In the genomic region with DNA sequence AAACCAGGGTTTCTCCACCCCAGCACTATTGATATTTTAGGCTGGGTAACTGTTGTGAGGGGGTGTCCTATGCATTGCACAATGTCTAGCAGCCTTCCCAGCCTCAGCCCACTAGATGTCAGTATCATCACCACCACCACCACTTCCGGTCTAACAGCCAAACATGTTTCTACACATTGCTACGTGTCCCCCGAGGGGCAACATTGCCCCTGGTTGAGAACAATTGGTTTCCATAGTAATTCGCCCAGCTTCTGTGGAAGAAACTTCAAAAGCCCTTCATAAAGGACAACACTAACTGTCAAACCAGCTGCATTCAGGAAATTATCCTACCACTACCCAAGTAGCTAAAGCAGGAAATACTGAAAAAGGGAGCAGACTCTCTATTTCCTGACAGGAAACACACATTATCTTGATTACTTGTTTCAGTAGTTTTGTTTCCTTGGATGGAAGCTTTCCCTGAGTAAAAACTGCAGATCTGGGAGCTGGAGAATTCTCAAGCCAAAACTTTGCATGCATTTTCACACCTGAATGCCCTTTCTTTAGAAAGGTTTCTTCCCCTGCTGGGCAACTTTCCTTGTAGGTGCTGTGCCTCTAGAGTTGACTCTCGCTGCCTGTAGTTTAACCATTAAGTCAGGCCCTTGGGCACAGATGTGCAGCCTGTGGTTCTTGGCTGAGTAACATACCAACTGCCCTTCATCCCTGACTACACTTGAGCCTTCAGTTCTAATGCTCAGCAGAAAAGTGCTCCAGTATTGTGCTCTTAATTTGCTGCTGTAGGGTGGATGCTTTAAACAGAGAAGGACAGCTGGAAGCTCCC, we compare ENCODE assay signal across 8 cellular contexts.
DNase-seq lines count a peak whose midpoint lies in the region; ATAC-seq, FAIRE-seq and TF ChIP-seq lines count a peak whose summit lies in the region.

No MANE protein-coding gene starts in this region.

- peak; percentile 46 for FAIRE-seq in D721Med (lab: Jason Lieb, UNC)

- peak; percentile 80 for TF ChIP-seq CTCF in D721Med (IDR thresholded peaks at IDR 0.05; ENCODE audit: insufficient read depth, missing control alignments)

- peak overlapping the region; percentile 75 for H3K4me3 Mint-ChIP-seq in activated naive CD8-positive, alpha-beta T cell

- peak overlapping the region; percentile 86 for H3K27ac Mint-ChIP-seq in activated naive CD8-positive, alpha-beta T cell

- DNase-seq in D721Med (ENCODE audit: insufficient read length, low spot score): no peak
- peak; percentile 37 for DNase-seq in iris pigment epithelial cell (ENCODE audit: low read depth)
- peak; percentile 44 for DNase-seq in stimulated activated CD4-positive, alpha-beta T cell treated with anti-CD3 and anti-CD28 coated beads, Interleukin-4, amount 100 ng/mL, for 1 hour
- no peak for DNase-seq in NCI-H2029 treated with DMSO at 0.1 percent for 48 hours (lab: John Stamatoyannopoulos, UW)

- H3K36me3 Mint-ChIP-seq in activated naive CD8-positive, alpha-beta T cell: no peaks in the 10 kb centered on the region

- ATAC-seq in GM19467 (IDR thresholded peaks at IDR 0.05; ENCODE audit: unreplicated experiment) (peak; percentile 99), HG03558 (IDR thresholded peaks at IDR 0.05; ENCODE audit: extremely low read depth, unreplicated experiment) (peak; percentile 96), SK-N-SH treated with all-trans-retinoic acid at 6 μM for 48 hours (peak; percentile 81)

- H3K4me1 Mint-ChIP-seq in activated naive CD8-positive, alpha-beta T cell (ENCODE audit: low read depth): peaks cover 12% of the 10 kb centered on the region

- H3K27me3 Mint-ChIP-seq in activated naive CD8-positive, alpha-beta T cell: no peaks in the 10 kb centered on the region

- H3K9me3 Mint-ChIP-seq in activated naive CD8-positive, alpha-beta T cell (ENCODE audit: low read depth): no peaks in the 10 kb centered on the region

TF ChIP-seq in SK-N-SH treated with all-trans-retinoic acid at 6 μM for 48 hours, 23 proteins besides CTCF, POLR2A, EP300 and RAD21:
- TF ChIP-seq, protein P1, sequence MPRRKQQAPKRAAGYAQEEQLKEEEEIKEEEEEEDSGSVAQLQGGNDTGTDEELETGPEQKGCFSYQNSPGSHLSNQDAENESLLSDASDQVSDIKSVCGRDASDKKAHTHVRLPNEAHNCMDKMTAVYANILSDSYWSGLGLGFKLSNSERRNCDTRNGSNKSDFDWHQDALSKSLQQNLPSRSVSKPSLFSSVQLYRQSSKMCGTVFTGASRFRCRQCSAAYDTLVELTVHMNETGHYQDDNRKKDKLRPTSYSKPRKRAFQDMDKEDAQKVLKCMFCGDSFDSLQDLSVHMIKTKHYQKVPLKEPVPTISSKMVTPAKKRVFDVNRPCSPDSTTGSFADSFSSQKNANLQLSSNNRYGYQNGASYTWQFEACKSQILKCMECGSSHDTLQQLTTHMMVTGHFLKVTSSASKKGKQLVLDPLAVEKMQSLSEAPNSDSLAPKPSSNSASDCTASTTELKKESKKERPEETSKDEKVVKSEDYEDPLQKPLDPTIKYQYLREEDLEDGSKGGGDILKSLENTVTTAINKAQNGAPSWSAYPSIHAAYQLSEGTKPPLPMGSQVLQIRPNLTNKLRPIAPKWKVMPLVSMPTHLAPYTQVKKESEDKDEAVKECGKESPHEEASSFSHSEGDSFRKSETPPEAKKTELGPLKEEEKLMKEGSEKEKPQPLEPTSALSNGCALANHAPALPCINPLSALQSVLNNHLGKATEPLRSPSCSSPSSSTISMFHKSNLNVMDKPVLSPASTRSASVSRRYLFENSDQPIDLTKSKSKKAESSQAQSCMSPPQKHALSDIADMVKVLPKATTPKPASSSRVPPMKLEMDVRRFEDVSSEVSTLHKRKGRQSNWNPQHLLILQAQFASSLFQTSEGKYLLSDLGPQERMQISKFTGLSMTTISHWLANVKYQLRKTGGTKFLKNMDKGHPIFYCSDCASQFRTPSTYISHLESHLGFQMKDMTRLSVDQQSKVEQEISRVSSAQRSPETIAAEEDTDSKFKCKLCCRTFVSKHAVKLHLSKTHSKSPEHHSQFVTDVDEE (CRISPR knock-in tag; IDR thresholded peaks at IDR 0.05): no peak
- TF ChIP-seq OSR1 (CRISPR knock-in tag; IDR thresholded peaks at IDR 0.05) (no peak), TCF4 (CRISPR knock-in tag; IDR thresholded peaks at IDR 0.05; ENCODE audit: borderline replicate concordance) (no peak)
- TF ChIP-seq, protein P2, sequence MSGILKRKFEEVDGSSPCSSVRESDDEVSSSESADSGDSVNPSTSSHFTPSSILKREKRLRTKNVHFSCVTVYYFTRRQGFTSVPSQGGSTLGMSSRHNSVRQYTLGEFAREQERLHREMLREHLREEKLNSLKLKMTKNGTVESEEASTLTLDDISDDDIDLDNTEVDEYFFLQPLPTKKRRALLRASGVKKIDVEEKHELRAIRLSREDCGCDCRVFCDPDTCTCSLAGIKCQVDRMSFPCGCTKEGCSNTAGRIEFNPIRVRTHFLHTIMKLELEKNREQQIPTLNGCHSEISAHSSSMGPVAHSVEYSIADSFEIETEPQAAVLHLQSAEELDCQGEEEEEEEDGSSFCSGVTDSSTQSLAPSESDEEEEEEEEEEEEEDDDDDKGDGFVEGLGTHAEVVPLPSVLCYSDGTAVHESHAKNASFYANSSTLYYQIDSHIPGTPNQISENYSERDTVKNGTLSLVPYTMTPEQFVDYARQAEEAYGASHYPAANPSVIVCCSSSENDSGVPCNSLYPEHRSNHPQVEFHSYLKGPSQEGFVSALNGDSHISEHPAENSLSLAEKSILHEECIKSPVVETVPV (CRISPR knock-in tag; IDR thresholded peaks at IDR 0.05): no peak

Comparison
In these comparisons a context has a peak if more than half of its experiments do, and no peak if none do; other contexts are left out.
1. DNase-seq: peak in iris pigment epithelial cell (single experiment) and stimulated activated CD4-positive, alpha-beta T cell treated with anti-CD3 and anti-CD28 coated beads, Interleukin-4, amount 100 ng/mL, for 1 hour (single experiment); none in D721Med (single experiment) and NCI-H2029 treated with DMSO at 0.1 percent for 48 hours (single experiment).
2. Peak in every context shown above with its lines, with median percentiles within 50 percentile points of each other: ATAC-seq.